Comparison of ENCODE assay signal across 15 cellular contexts in genomic region chr5:158848634-158849033, GRCh38.
DNase-seq lines count a peak whose midpoint lies in the region; ATAC-seq lines count a peak whose summit lies in the region.
"Had no signal": no experiment of that assay in that cellular context is flagged by ENCODE, and none has a peak within 500 bp of the region (broad histone marks: within the 10 kb centered on the region; RNA-seq: fewer than 3 reads in every experiment).

No MANE protein-coding gene starts in this region.

- H3K27ac ChIP-seq in BLaER1 treated with 17β-estradiol and CSF1 and Interleukin-3, amounts not matched to agents 10 nM and 100 nM = peak overlapping the region in 9 of 11 experiments; percentile 18 to 95 (median 87); a peak in 17 of 22 replicates
- H3K27ac ChIP-seq: left ventricle myocardium inferior, neutrophil had no signal

- peak; percentile 59 for ATAC-seq in GM19023 (IDR thresholded peaks at IDR 0.05; ENCODE audit: unreplicated experiment)
- ATAC-seq in GM21723 (IDR thresholded peaks at IDR 0.05; ENCODE audit: unreplicated experiment) = peak; percentile 76
- ATAC-seq in HG03280 (IDR thresholded peaks at IDR 0.05; ENCODE audit: unreplicated experiment) = peak; percentile 49
- ATAC-seq in HG02981 (IDR thresholded peaks at IDR 0.05; ENCODE audit: unreplicated experiment) = no peak
- ATAC-seq: activated CD8-positive, alpha-beta memory T cell treated with anti-CD3 and anti-CD28 coated beads, Interleukin-2, amount 10 ng/mL, durations not matched to agents 7 days and 5 days had no signal

- DNase-seq in SIG-M5 treated with dmso at 0.1 percent for 504 hours (lab: John Stamatoyannopoulos, UW; ENCODE audit: unreplicated experiment) (no peak), mesenteric fat pad (ENCODE audit: low spot score) (no peak)
- no peak for DNase-seq in effector CD4-positive, alpha-beta T cell
- DNase-seq: activated CD8-positive, alpha-beta memory T cell treated with anti-CD3 and anti-CD28 coated beads, Interleukin-2, amount 10 ng/mL, durations not matched to agents 7 days and 5 days; amniotic stem cell; DMS79 treated with DMSO at 0.1 percent for 48 hours; GOT3; left ventricle myocardium inferior; NCI-H2081 treated with DMSO at 0.1 percent for 48 hours had no signal

- H3K4me2 ChIP-seq in BLaER1 treated with 17β-estradiol and CSF1 and Interleukin-3, amounts not matched to agents 10 nM and 100 nM = peak overlapping the region; percentile 34 to 88 (median 76); a peak in 21 of 22 replicates

- peaks cover 59 to 92% (median 91%) of the 10 kb centered on the region in 10 experiments for H3K4me1 ChIP-seq in BLaER1 treated with 17β-estradiol and CSF1 and Interleukin-3, amounts not matched to agents 10 nM and 100 nM

- H3K9ac ChIP-seq in BLaER1 treated with 17β-estradiol and CSF1 and Interleukin-3, amounts not matched to agents 10 nM and 100 nM = peak overlapping the region in 7 of 11 experiments; percentile 1 to 82 (median 22); a peak in 7 of 22 replicates

- H4K20me1 ChIP-seq in BLaER1 treated with 17β-estradiol and CSF1 and Interleukin-3, amounts not matched to agents 10 nM and 100 nM = peaks cover 0 to 91% (median 11%) of the 10 kb centered on the region in 11 experiments; a peak in 12 of 22 replicates

- no peak overlapping the region for H3K4me3 ChIP-seq in BLaER1 treated with 17β-estradiol and CSF1 and Interleukin-3, amounts not matched to agents 10 nM and 100 nM
- H3K4me3 ChIP-seq: left ventricle myocardium inferior had no signal

- peaks cover 0 to 79% (median 16%) of the 10 kb centered on the region in 11 experiments; a peak in 12 of 22 replicates for H3K36me3 ChIP-seq in BLaER1 treated with 17β-estradiol and CSF1 and Interleukin-3, amounts not matched to agents 10 nM and 100 nM
- H3K36me3 ChIP-seq: left ventricle myocardium inferior, neutrophil had no signal

- H3K27me3 ChIP-seq in BLaER1 treated with 17β-estradiol and CSF1 and Interleukin-3, amounts not matched to agents 10 nM and 100 nM = no peaks in the 10 kb centered on the region
- H3K27me3 ChIP-seq: neutrophil had no signal

- no peaks in the 10 kb centered on the region for H3K9me3 ChIP-seq in BLaER1 treated with 17β-estradiol and CSF1 and Interleukin-3, amounts not matched to agents 10 nM and 100 nM (replicated peaks in 1 of 11)
- H3K9me3 ChIP-seq: left ventricle myocardium inferior, neutrophil had no signal
